In genomic region chr3:170054204-170054603, GRCh38 we compare ENCODE assay signal across 8 cellular contexts. TPM values are rescaled to one million over a fixed set of nuclear protein-coding genes. Genes with fewer than 3 reads are reported as not detected.
DNase-seq lines count a peak whose midpoint lies in the region; ATAC-seq, FAIRE-seq and TF ChIP-seq lines count a peak whose summit lies in the region.
"Had no signal": no experiment of that assay in that cellular context is flagged by ENCODE, and none has a peak within 500 bp of the region (broad histone marks: within the 10 kb centered on the region; RNA-seq: fewer than 3 reads in every experiment).

No MANE protein-coding gene starts in this region.

- ATAC-seq in GM21723 (IDR thresholded peaks at IDR 0.05; ENCODE audit: unreplicated experiment), result no peak

- no peak overlapping the region for H4K5ac ChIP-seq in mesendoderm (ENCODE audit: low read length)

- H3K79me2 ChIP-seq in mesendoderm (ENCODE audit: control insufficient read depth, insufficient read depth, low read length), result no peaks in the 10 kb centered on the region

- no CpG with 5 or more reads among the region's 1 CpG for WGBS in mesendoderm (ENCODE audit: extremely low coverage, insufficient coverage, low lambda C conversion rate)

- FAIRE-seq in D721Med (lab: Jason Lieb, UNC), result no peak

- no peak overlapping the region for H3K9ac ChIP-seq in mesendoderm (ENCODE audit: low read length)

- H3K27ac ChIP-seq in WERI-Rb-1, result no peak overlapping the region
- no peak overlapping the region for H3K27ac ChIP-seq in mesendoderm (ENCODE audit: low read depth, low read length)
- H3K27ac ChIP-seq: stomach had no signal

- H3K4me1 ChIP-seq in mesendoderm (ENCODE audit: control insufficient read depth, low read depth, low read length), result no peaks in the 10 kb centered on the region

- no peak overlapping the region for H4K8ac ChIP-seq in mesendoderm (ENCODE audit: low read depth, low read length)

- H3K9me3 ChIP-seq in WERI-Rb-1 (ENCODE audit: severe bottlenecking), result no peaks in the 10 kb centered on the region
- H3K9me3 ChIP-seq: stomach had no signal

- H2AK5ac ChIP-seq in mesendoderm (ENCODE audit: low read length), result no peak overlapping the region

- H2BK5ac ChIP-seq in mesendoderm (ENCODE audit: low read length), result no peak overlapping the region

- H3K36me3 ChIP-seq in WERI-Rb-1 (no peaks in the 10 kb centered on the region), mesendoderm (ENCODE audit: control insufficient read depth, insufficient read depth, low read length) (no peaks in the 10 kb centered on the region)
- H3K36me3 ChIP-seq: stomach had no signal

- no peak overlapping the region for H3K18ac ChIP-seq in mesendoderm (ENCODE audit: low read length)

- TF ChIP-seq CTCF in D721Med (IDR thresholded peaks at IDR 0.05; ENCODE audit: insufficient read depth, missing control alignments) (peak; percentile 19), WERI-Rb-1 (IDR thresholded peaks at IDR 0.05; ENCODE audit: low read depth, low read length) (peak; percentile 28)

- no peak overlapping the region for H3K4me3 ChIP-seq in WERI-Rb-1 (ENCODE audit: low read depth, low read length)
- H3K4me3 ChIP-seq in mesendoderm (ENCODE audit: low read length), result no peak overlapping the region
- H3K4me3 ChIP-seq: stomach had no signal

- H2BK15ac ChIP-seq in mesendoderm (replicated peaks; ENCODE audit: low read depth), result no peak overlapping the region

- no peaks in the 10 kb centered on the region for H3K27me3 ChIP-seq in WERI-Rb-1 (ENCODE audit: insufficient read depth, low read depth, severe bottlenecking)
- H3K27me3 ChIP-seq in mesendoderm (ENCODE audit: insufficient read depth, low read length, poor library complexity), result no peaks in the 10 kb centered on the region
- H3K27me3 ChIP-seq: stomach had no signal

- DNase-seq in D721Med (ENCODE audit: insufficient read length, low spot score) (no peak), HT-29 (ENCODE audit: low spot score) (peak; percentile 49), WERI-Rb-1 (no peak), mesendoderm (peak; percentile 27)
- no peak for DNase-seq in activated CD4-positive, alpha-beta T cell treated with anti-CD3 and anti-CD28 coated beads for 4 hours
- no peak for DNase-seq in stimulated activated CD4-positive, alpha-beta T cell treated with anti-CD3 and anti-CD28 coated beads, Interleukin-15, amount 100 ng/mL, for 24 hours
- DNase-seq: stomach had no signal

- H3K4me2 ChIP-seq in mesendoderm (ENCODE audit: low read length), result no peak overlapping the region

- no peak overlapping the region for H3K4ac ChIP-seq in mesendoderm (ENCODE audit: low read depth, low read length)

- no peaks in the 10 kb centered on the region for H3K79me1 ChIP-seq in mesendoderm (ENCODE audit: low read length)

- H2BK120ac ChIP-seq in mesendoderm (ENCODE audit: low read depth, low read length), result no peak overlapping the region

- no peak overlapping the region for H3K23ac ChIP-seq in mesendoderm (ENCODE audit: low read length)

- no peak overlapping the region for H3K56ac ChIP-seq in mesendoderm (ENCODE audit: low read length)

RNA-seq across cellular contexts. Expression of gene GPR160, which starts 16.4 kb away (rescaled TPM):
- total RNA-seq in HT-29 (2014; rRNA removed; shearing (Covaris generic)), result 21.2 and 32.1 TPM in 2 replicates
- 9.7 TPM for polyA plus RNA-seq in mesendoderm (2013, experiment 1 of 2)
- polyA plus RNA-seq in mesendoderm (2013, experiment 2 of 2), result 9.5 TPM

Comparison
In these comparisons a context has a peak if more than half of its experiments do, and no peak if none do; other contexts are left out.
1. DNase-seq: peak in HT-29 (single experiment) and mesendoderm (single experiment); none in D721Med (single experiment), WERI-Rb-1 (single experiment), activated CD4-positive, alpha-beta T cell treated with anti-CD3 and anti-CD28 coated beads for 4 hours (0 of 2) and stimulated activated CD4-positive, alpha-beta T cell treated with anti-CD3 and anti-CD28 coated beads, Interleukin-15, amount 100 ng/mL, for 24 hours (single experiment).